8 cellular contexts compared by ENCODE assay signal in genomic region chr3:98882614-98883333, GRCh38. TPM values are rescaled to one million over a fixed set of nuclear protein-coding genes. Genes with fewer than 3 reads are reported as not detected.
DNase-seq lines count a peak whose midpoint lies in the region; ATAC-seq, FAIRE-seq and TF ChIP-seq lines count a peak whose summit lies in the region.
"Not testable (repeated sequence)": the region's sequence is repeated elsewhere in the genome, so short reads cannot be mapped to it uniquely, and the experiment has no call there.
"Had no signal": no experiment of that assay in that cellular context is flagged by ENCODE, and none has a peak within 500 bp of the region (broad histone marks: within the 10 kb centered on the region; RNA-seq: fewer than 3 reads in every experiment).

No MANE protein-coding gene starts in this region.

- TF ChIP-seq CTCF in RWPE2 (IDR thresholded peaks at IDR 0.05; ENCODE audit: poor library complexity, severe bottlenecking); astrocyte (IDR thresholded peaks at IDR 0.05; ENCODE audit: insufficient read depth, low read depth, low read length); fibroblast of mammary gland (conservative IDR thresholded peaks at IDR 0.05; ENCODE audit: control insufficient read depth, insufficient read depth, low read depth, low read length); osteocyte (IDR thresholded peaks at IDR 0.05): not testable (repeated sequence)

- not testable (repeated sequence) for H4K20me1 ChIP-seq in GM23248 (ENCODE audit: insufficient read depth)
- peaks cover 93% of the 10 kb centered on the region for H4K20me1 ChIP-seq in astrocyte (ENCODE audit: insufficient read depth, low read length)

- H3K79me2 ChIP-seq in GM23248 (ENCODE audit: insufficient read depth) (peaks cover 100% of the 10 kb centered on the region), astrocyte (ENCODE audit: insufficient read depth, low read length) (peaks cover 100% of the 10 kb centered on the region)

- not testable (repeated sequence) for H3K27me3 Mint-ChIP-seq in astrocyte (ENCODE audit: low read depth, unreplicated experiment); osteocyte (ENCODE audit: unreplicated experiment)

- H3K4me3 Mint-ChIP-seq in astrocyte (ENCODE audit: unreplicated experiment) = peak overlapping the region; percentile 58
- not testable (repeated sequence) for H3K4me3 Mint-ChIP-seq in osteocyte (ENCODE audit: unreplicated experiment)

- DNase-seq in EH (ENCODE audit: low read depth) (peak; percentile 81), GM23248 (peak; percentile 8), HT-29 (ENCODE audit: low spot score) (peak; percentile 25), astrocyte (ENCODE audit: low read depth) (peak; percentile 71), fibroblast of mammary gland (ENCODE audit: low read depth) (peak; percentile 40)
- not testable (repeated sequence) for DNase-seq in RWPE2 (ENCODE audit: low spot score); osteocyte (ENCODE audit: extremely low spot score, unreplicated experiment)

- H3K4me1 ChIP-seq in GM23248 (ENCODE audit: insufficient read depth) (peaks cover 46% of the 10 kb centered on the region), RWPE2 (ENCODE audit: insufficient read depth, poor library complexity, severe bottlenecking) (peaks cover 41% of the 10 kb centered on the region), astrocyte (ENCODE audit: insufficient read depth, low read length) (peaks cover 43% of the 10 kb centered on the region)

- H3K4me2 ChIP-seq in GM23248 (ENCODE audit: unreplicated experiment); astrocyte (ENCODE audit: low read length): not testable (repeated sequence)

- not testable (repeated sequence) for FAIRE-seq in astrocyte (lab: Jason Lieb, UNC)

- H3F3A ChIP-seq in GM23248 (ENCODE audit: insufficient read depth) = peaks cover 85% of the 10 kb centered on the region

- H3K4me1 Mint-ChIP-seq in astrocyte (ENCODE audit: low read depth, unreplicated experiment) = peaks cover 42% of the 10 kb centered on the region
- peaks cover 47% of the 10 kb centered on the region for H3K4me1 Mint-ChIP-seq in osteocyte (ENCODE audit: unreplicated experiment)

- not testable (repeated sequence) for ATAC-seq in RWPE2 (ENCODE audit: low read depth)

- not testable (repeated sequence) for H3K9me3 ChIP-seq in GM23248 (ENCODE audit: low read depth); RWPE2 (ENCODE audit: severe bottlenecking); astrocyte (ENCODE audit: insufficient read depth, low read depth, low read length)

- not testable (repeated sequence) for H3K27me3 ChIP-seq in GM23248 (replicated peaks; ENCODE audit: insufficient read depth); RWPE2 (ENCODE audit: insufficient read depth, poor library complexity, severe bottlenecking); astrocyte (ENCODE audit: insufficient read depth, low read length)

- 0 out of 2 replicates have a peak overlapping the region, but pooled peaks have one; percentile 22 for H3K27ac ChIP-seq in GM23248
- H3K27ac ChIP-seq in RWPE2 (ENCODE audit: poor library complexity, severe bottlenecking) = peak overlapping the region; percentile 78
- H3K27ac ChIP-seq in astrocyte (ENCODE audit: low read depth, low read length) = not testable (repeated sequence)

- not testable (repeated sequence) for H3K9me3 Mint-ChIP-seq in astrocyte (ENCODE audit: unreplicated experiment); osteocyte (ENCODE audit: unreplicated experiment)

- not testable (repeated sequence) for H3K4me3 ChIP-seq in GM23248; RWPE2 (ENCODE audit: severe bottlenecking); astrocyte (ENCODE audit: insufficient read depth, low read depth, low read length); fibroblast of mammary gland (ENCODE audit: control insufficient read depth, low read depth, low read length)

- not testable (repeated sequence) for H3K9ac ChIP-seq in GM23248; astrocyte (ENCODE audit: low read length)

- H3K9me2 ChIP-seq in GM23248 (ENCODE audit: insufficient read depth) = not testable (repeated sequence)

- WGBS in GM23248 (ENCODE audit: low coverage in 1 of 2, low lambda C conversion rate in 2 of 2, missing lambda C conversion rate in 2 of 2), 2 experiments = 81 to 86% methylated on average over 5 of the region's 5 CpGs

- H3K27ac Mint-ChIP-seq in astrocyte (ENCODE audit: unreplicated experiment) (peak overlapping the region; percentile 67), osteocyte (ENCODE audit: unreplicated experiment) (peak overlapping the region; percentile 94)

- in situ Hi-C loops in GM23248 (cut with MboI) = not testable (repeated sequence)

- H3K36me3 ChIP-seq in GM23248 (ENCODE audit: low read depth) = peaks cover 34% of the 10 kb centered on the region
- peaks cover 78% of the 10 kb centered on the region for H3K36me3 ChIP-seq in RWPE2 (ENCODE audit: low read depth)
- H3K36me3 ChIP-seq in astrocyte (ENCODE audit: insufficient read depth, low read length) = peaks cover 51% of the 10 kb centered on the region

- H2AFZ ChIP-seq in GM23248; astrocyte (ENCODE audit: low read depth, low read length): not testable (repeated sequence)

- H3K36me3 Mint-ChIP-seq in astrocyte (ENCODE audit: low read depth, unreplicated experiment) = not testable (repeated sequence)
- peaks cover 29% of the 10 kb centered on the region for H3K36me3 Mint-ChIP-seq in osteocyte (ENCODE audit: unreplicated experiment)

RNA-seq across cellular contexts. Expression of gene DCBLD2, which starts 18.7 kb away (rescaled TPM):
- 151 and 203 TPM in 2 replicates for total RNA-seq in GM23248 (2014; rRNA removed; shearing (Covaris generic))
- polyA plus RNA-seq in GM23248 (2016; fragmentation: Nextera tagmentation; extraction: Ambion mirVana) = 66.5 and 68.3 TPM in 2 replicates
- total RNA-seq in HT-29 (2014; rRNA removed; shearing (Covaris generic)) = 104 TPM in 2 replicates
- total RNA-seq in astrocyte (214 and 243 TPM in 2 replicates), osteocyte (83.2 and 85.5 TPM in 2 replicates)
- polyA plus RNA-seq: IgD-negative memory B cell had no signal
